Comparison of ENCODE assay signal across 1 cellular context in the genomic region with DNA sequence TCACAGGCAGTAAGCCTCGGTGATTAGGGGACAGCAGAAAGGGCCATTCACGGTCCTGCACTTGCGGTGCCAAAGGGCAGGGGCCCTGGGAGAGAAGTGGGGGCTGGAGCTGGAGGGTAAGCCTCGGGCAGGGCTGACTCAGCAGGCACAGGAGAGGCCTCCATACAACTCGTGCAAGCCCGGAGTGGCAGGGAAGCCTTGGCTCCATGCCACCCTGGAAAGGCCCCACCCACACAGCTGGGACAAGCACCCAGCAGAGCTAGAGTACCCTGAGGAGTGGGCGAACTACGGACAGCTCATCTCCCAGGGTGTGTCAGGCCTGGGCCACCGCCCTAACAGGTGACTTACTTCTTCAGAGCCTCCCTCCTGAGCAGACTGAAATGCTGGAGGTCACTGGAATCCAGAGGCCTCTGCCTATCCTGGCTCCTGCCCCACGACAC.
TF ChIP-seq lines count a peak whose summit lies in the region.

No MANE protein-coding gene starts in this region.

TF ChIP-seq in HepG2, 621 proteins besides CTCF, POLR2A, EP300 and RAD21 (continued from another document and continues in another):
- TF ChIP-seq, protein P1, sequence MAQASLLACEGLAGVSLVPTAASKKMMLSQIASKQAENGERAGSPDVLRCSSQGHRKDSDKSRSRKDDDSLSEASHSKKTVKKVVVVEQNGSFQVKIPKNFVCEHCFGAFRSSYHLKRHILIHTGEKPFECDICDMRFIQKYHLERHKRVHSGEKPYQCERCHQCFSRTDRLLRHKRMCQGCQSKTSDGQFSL (CRISPR knock-in tag; IDR thresholded peaks at IDR 0.05), result no peak
- TF ChIP-seq MLXIP (CRISPR knock-in tag; IDR thresholded peaks at IDR 0.05; ENCODE audit: borderline replicate concordance) (no peak), ZNF776 (CRISPR knock-in tag; IDR thresholded peaks at IDR 0.05) (no peak), SNRNP70 (IDR thresholded peaks at IDR 0.05; ENCODE audit: low read depth, low read length) (no peak), ZNF143 (CRISPR knock-in tag; IDR thresholded peaks at IDR 0.05) (no peak), ZNF547 (CRISPR knock-in tag; IDR thresholded peaks at IDR 0.05) (no peak), ZSCAN12 (CRISPR knock-in tag; IDR thresholded peaks at IDR 0.05) (no peak), TGIF2 (CRISPR knock-in tag; IDR thresholded peaks at IDR 0.05) (peak; percentile 58; the same call in 1 of the 2 replicates), PHF5A (CRISPR knock-in tag; IDR thresholded peaks at IDR 0.05; ENCODE audit: low read depth, unreplicated experiment) (no peak), ZFP82 (CRISPR knock-in tag; IDR thresholded peaks at IDR 0.05; ENCODE audit: borderline replicate concordance) (no peak), MED8 (CRISPR knock-in tag; IDR thresholded peaks at IDR 0.05; ENCODE audit: insufficient replicate concordance) (no peak), HDAC6 (IDR thresholded peaks at IDR 0.05; ENCODE audit: low read depth, low read length) (no peak), AGO2 (optimal IDR thresholded peaks at IDR 0.05; ENCODE audit: low read depth, low read length) (peak; percentile 82), BCL6 (CRISPR knock-in tag; IDR thresholded peaks at IDR 0.05) (0 out of 2 replicates have a peak, but pooled peaks have one; percentile 23), GATAD2A (CRISPR knock-in tag; IDR thresholded peaks at IDR 0.05) (peak; percentile 29; the same call in 1 of the 2 replicates), JUND (CRISPR knock-in tag; IDR thresholded peaks at IDR 0.05) (no peak), ZNF496 (CRISPR knock-in tag; IDR thresholded peaks at IDR 0.05; ENCODE audit: insufficient replicate concordance) (no peak), ZNF678 (CRISPR knock-in tag; IDR thresholded peaks at IDR 0.05) (no peak), ZBTB7B (CRISPR knock-in tag; IDR thresholded peaks at IDR 0.05) (no peak), ZNF691 (CRISPR knock-in tag; IDR thresholded peaks at IDR 0.05; ENCODE audit: borderline replicate concordance, low read depth) (no peak), TARDBP (CRISPR knock-in tag; IDR thresholded peaks at IDR 0.05) (peak; percentile 52), ARID4A (CRISPR knock-in tag; IDR thresholded peaks at IDR 0.05; ENCODE audit: borderline replicate concordance) (no peak), HMG20A (CRISPR knock-in tag; IDR thresholded peaks at IDR 0.05; ENCODE audit: borderline replicate concordance) (no peak), ZNF224 (CRISPR knock-in tag; IDR thresholded peaks at IDR 0.05) (no peak), ZNF780A (CRISPR knock-in tag; IDR thresholded peaks at IDR 0.05) (no peak), MAFG (CRISPR knock-in tag; IDR thresholded peaks at IDR 0.05) (0 out of 2 replicates have a peak, but pooled peaks have one; percentile 55), HIVEP1 (CRISPR knock-in tag; IDR thresholded peaks at IDR 0.05) (no peak), POLR2G (IDR thresholded peaks at IDR 0.05; ENCODE audit: low read depth, low read length) (peak; percentile 10; the same call in 1 of the 2 replicates), REPIN1 (CRISPR knock-in tag; IDR thresholded peaks at IDR 0.05; ENCODE audit: borderline replicate concordance, low read depth) (0 out of 2 replicates have a peak, but pooled peaks have one; percentile 48), PRDM10 (CRISPR knock-in tag; IDR thresholded peaks at IDR 0.05; ENCODE audit: low read depth) (no peak), GZF1 (CRISPR knock-in tag; IDR thresholded peaks at IDR 0.05) (no peak), ZNF432 (CRISPR knock-in tag; IDR thresholded peaks at IDR 0.05; ENCODE audit: borderline replicate concordance) (no peak), SALL2 (CRISPR knock-in tag; IDR thresholded peaks at IDR 0.05) (no peak), ZNF512B (CRISPR knock-in tag; IDR thresholded peaks at IDR 0.05; ENCODE audit: borderline replicate concordance) (no peak), ZNF282 (IDR thresholded peaks at IDR 0.05; ENCODE audit: partially characterized antibody) (no peak)
- TF ChIP-seq, protein P2, sequence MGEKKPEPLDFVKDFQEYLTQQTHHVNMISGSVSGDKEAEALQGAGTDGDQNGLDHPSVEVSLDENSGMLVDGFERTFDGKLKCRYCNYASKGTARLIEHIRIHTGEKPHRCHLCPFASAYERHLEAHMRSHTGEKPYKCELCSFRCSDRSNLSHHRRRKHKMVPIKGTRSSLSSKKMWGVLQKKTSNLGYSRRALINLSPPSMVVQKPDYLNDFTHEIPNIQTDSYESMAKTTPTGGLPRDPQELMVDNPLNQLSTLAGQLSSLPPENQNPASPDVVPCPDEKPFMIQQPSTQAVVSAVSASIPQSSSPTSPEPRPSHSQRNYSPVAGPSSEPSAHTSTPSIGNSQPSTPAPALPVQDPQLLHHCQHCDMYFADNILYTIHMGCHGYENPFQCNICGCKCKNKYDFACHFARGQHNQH (CRISPR knock-in tag; IDR thresholded peaks at IDR 0.05), result no peak
- TF ChIP-seq, protein P3, sequence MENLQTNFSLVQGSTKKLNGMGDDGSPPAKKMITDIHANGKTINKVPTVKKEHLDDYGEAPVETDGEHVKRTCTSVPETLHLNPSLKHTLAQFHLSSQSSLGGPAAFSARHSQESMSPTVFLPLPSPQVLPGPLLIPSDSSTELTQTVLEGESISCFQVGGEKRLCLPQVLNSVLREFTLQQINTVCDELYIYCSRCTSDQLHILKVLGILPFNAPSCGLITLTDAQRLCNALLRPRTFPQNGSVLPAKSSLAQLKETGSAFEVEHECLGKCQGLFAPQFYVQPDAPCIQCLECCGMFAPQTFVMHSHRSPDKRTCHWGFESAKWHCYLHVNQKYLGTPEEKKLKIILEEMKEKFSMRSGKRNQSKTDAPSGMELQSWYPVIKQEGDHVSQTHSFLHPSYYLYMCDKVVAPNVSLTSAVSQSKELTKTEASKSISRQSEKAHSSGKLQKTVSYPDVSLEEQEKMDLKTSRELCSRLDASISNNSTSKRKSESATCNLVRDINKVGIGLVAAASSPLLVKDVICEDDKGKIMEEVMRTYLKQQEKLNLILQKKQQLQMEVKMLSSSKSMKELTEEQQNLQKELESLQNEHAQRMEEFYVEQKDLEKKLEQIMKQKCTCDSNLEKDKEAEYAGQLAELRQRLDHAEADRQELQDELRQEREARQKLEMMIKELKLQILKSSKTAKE (CRISPR knock-in tag; IDR thresholded peaks at IDR 0.05; ENCODE audit: borderline replicate concordance), result no peak
- TF ChIP-seq, protein P4, sequence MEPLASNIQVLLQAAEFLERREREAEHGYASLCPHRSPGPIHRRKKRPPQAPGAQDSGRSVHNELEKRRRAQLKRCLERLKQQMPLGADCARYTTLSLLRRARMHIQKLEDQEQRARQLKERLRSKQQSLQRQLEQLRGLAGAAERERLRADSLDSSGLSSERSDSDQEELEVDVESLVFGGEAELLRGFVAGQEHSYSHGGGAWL (CRISPR knock-in tag; IDR thresholded peaks at IDR 0.05), result no peak
